ENCODE assay signal across 21 cellular contexts in the genomic region with DNA sequence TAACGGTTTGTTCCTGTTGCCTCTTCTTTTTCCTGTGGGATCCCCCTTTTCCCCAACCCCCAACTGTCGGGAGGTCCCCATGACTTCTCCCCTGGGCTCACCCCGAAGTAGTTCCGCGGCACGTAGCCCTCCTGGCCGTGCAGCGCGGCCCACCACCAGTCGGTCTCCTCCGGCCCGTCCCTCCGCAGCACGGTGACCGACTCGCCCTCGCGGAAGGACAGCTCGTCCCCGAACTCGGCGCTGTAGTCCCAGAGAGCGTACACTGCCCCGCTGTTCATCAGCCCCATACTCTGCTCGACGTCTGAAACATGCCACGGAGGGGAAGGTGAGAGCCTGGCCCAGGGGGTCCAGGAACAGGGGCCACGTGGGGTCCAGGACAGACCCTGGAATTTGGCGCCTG. TPM values are rescaled to one million over a fixed set of nuclear protein-coding genes. Genes with fewer than 3 reads are reported as not detected.
DNase-seq lines count a peak whose midpoint lies in the region; ATAC-seq, FAIRE-seq and TF ChIP-seq lines count a peak whose summit lies in the region.
"Had no signal": no experiment of that assay in that cellular context is flagged by ENCODE, and none has a peak within 500 bp of the region (broad histone marks: within the 10 kb centered on the region; RNA-seq: fewer than 3 reads in every experiment).

No MANE protein-coding gene starts in this region.

- H3K9me3 ChIP-seq in HepG2 (ENCODE audit: low read length), result no peaks in the 10 kb centered on the region
- H3K9me3 ChIP-seq in right lobe of liver, result no peaks in the 10 kb centered on the region
- H3K9me3 ChIP-seq in neuronal stem cell (replicated peaks in 1 of 2; ENCODE audit: control insufficient read depth in 2 of 2, insufficient read depth in 1 of 2, low read depth in 1 of 2, low read length in 2 of 2), result no peaks in the 10 kb centered on the region
- H3K9me3 ChIP-seq in hepatocyte (ENCODE audit: low read depth), result no peaks in the 10 kb centered on the region
- H3K9me3 ChIP-seq: BLaER1 treated with 17β-estradiol and CSF1 and Interleukin-3, amounts not matched to agents 10 nM and 100 nM had no signal

- no peak for FAIRE-seq in HepG2 (lab: Jason Lieb, UNC)
- FAIRE-seq: D721Med, G401.6, GM12891 had no signal

- no peaks in the 10 kb centered on the region for H3K36me3 ChIP-seq in HepG2 (replicated peaks in 1 of 2; ENCODE audit: control insufficient read depth in 1 of 2, insufficient read depth in 2 of 2, low read length in 2 of 2)
- no peaks in the 10 kb centered on the region for H3K36me3 ChIP-seq in right lobe of liver
- no peaks in the 10 kb centered on the region for H3K36me3 ChIP-seq in neuronal stem cell (replicated peaks in 1 of 2; ENCODE audit: control insufficient read depth in 2 of 2, insufficient read depth in 2 of 2, low read length in 2 of 2)
- H3K36me3 ChIP-seq in hepatocyte (replicated peaks; ENCODE audit: insufficient read depth, low read depth), result no peaks in the 10 kb centered on the region
- H3K36me3 ChIP-seq: BLaER1 treated with 17β-estradiol and CSF1 and Interleukin-3, amounts not matched to agents 10 nM and 100 nM had no signal

- DNase-seq in HepG2 (ENCODE audit: low spot score) (no peak), right lobe of liver (no peak), chondrocyte (ENCODE audit: low spot score) (no peak), neuronal stem cell (ENCODE audit: low spot score) (no peak), osteocyte (ENCODE audit: extremely low spot score, unreplicated experiment) (no peak), hepatocyte (ENCODE audit: low spot score) (no peak)
- DNase-seq: 8988T; AML-193; CD4-positive, CD25-positive, alpha-beta regulatory T cell; DMS153; DMS79 treated with DMSO at 0.1 percent for 48 hours; EL; GOT3 had no signal

- ATAC-seq in HepG2 (no peak; the same call in 2 of the 3 replicates), right lobe of liver (no peak), GM21423 (IDR thresholded peaks at IDR 0.05; ENCODE audit: unreplicated experiment) (no peak), HG02588 (IDR thresholded peaks at IDR 0.05; ENCODE audit: unreplicated experiment) (no peak)

- no peak overlapping the region for H3K23ac ChIP-seq in neuronal stem cell (ENCODE audit: low read depth, low read length, poor library complexity)

- H4K8ac ChIP-seq in neuronal stem cell (ENCODE audit: low read depth, low read length), result no peak overlapping the region

- H2AFZ ChIP-seq in HepG2 (ENCODE audit: low read length) (no peak overlapping the region), neuronal stem cell (ENCODE audit: low read length) (no peak overlapping the region), hepatocyte (no peak overlapping the region)

- H3K36me3 Mint-ChIP-seq in chondrocyte (ENCODE audit: low read depth) (peaks cover 8% of the 10 kb centered on the region), osteocyte (ENCODE audit: unreplicated experiment) (no peaks in the 10 kb centered on the region)
- H3K36me3 Mint-ChIP-seq: CD4-positive, CD25-positive, alpha-beta regulatory T cell; IgD-negative memory B cell had no signal

- peak overlapping the region; percentile 84 for H2AK5ac ChIP-seq in neuronal stem cell (ENCODE audit: low read depth, low read length)

- H3K4me2 ChIP-seq in HepG2 (ENCODE audit: low read depth, low read length), result no peak overlapping the region
- H3K4me2 ChIP-seq in neuronal stem cell (ENCODE audit: insufficient read depth, low read length, poor library complexity, severe bottlenecking), result no peak overlapping the region
- H3K4me2 ChIP-seq in hepatocyte, result no peak overlapping the region
- H3K4me2 ChIP-seq: BLaER1 treated with 17β-estradiol and CSF1 and Interleukin-3, amounts not matched to agents 10 nM and 100 nM had no signal

- H3K4me3 Mint-ChIP-seq in chondrocyte (ENCODE audit: unreplicated experiment) (no peak overlapping the region), osteocyte (ENCODE audit: unreplicated experiment) (no peak overlapping the region)
- H3K4me3 Mint-ChIP-seq: CD4-positive, CD25-positive, alpha-beta regulatory T cell; IgD-negative memory B cell had no signal

- CTCF ChIA-PET in HepG2 (lab: Yijun Ruan, JAX; ENCODE audit: low intra/inter-chr PET ratio, low total read pairs), result no interaction called here

- no peak overlapping the region for H3K9ac ChIP-seq in HepG2 (ENCODE audit: insufficient read depth, low read depth, low read length)
- H3K9ac ChIP-seq in neuronal stem cell (ENCODE audit: low read depth, low read length, poor library complexity), result no peak overlapping the region
- H3K9ac ChIP-seq: BLaER1 treated with 17β-estradiol and CSF1 and Interleukin-3, amounts not matched to agents 10 nM and 100 nM had no signal

- H2BK5ac ChIP-seq in neuronal stem cell (ENCODE audit: low read length), result no peak overlapping the region

- WGBS in HepG2 (ENCODE audit: low lambda C conversion rate), result 94% methylated on average over 28 of the region's 29 CpGs
- 92% methylated on average over 22 of the region's 29 CpGs for WGBS in right lobe of liver (ENCODE audit: insufficient coverage, low coverage, low lambda C conversion rate, missing lambda C conversion rate)
- no CpG with 5 or more reads among the region's 29 CpGs for WGBS in neuronal stem cell (ENCODE audit: extremely low coverage in 2 of 2, insufficient read length in 2 of 2, insufficient replicate concordance in 1 of 2), 2 donors
- WGBS in hepatocyte (ENCODE audit: low lambda C conversion rate, missing lambda C conversion rate), result 99% methylated on average over 14 of the region's 29 CpGs

- peak overlapping the region; percentile 85 for H3K18ac ChIP-seq in neuronal stem cell (ENCODE audit: low read length)

- H3K27me3 Mint-ChIP-seq in chondrocyte (ENCODE audit: low read depth), result no peaks in the 10 kb centered on the region
- H3K27me3 Mint-ChIP-seq in osteocyte (ENCODE audit: unreplicated experiment), result no peaks in the 10 kb centered on the region

- peak overlapping the region; percentile 73 for H2BK12ac ChIP-seq in neuronal stem cell (ENCODE audit: low read length)

- H3K27me3 ChIP-seq in HepG2 (ENCODE audit: control insufficient read depth in 1 of 2, insufficient read depth in 2 of 2, low read length in 2 of 2), result no peaks in the 10 kb centered on the region
- no peaks in the 10 kb centered on the region for H3K27me3 ChIP-seq in right lobe of liver
- peaks cover 0 to 21% (median 11%) of the 10 kb centered on the region in 3 experiments for H3K27me3 ChIP-seq in neuronal stem cell (ENCODE audit: control insufficient read depth in 3 of 3, insufficient read depth in 3 of 3, low read depth in 1 of 3, low read length in 3 of 3)
- peaks cover 18% of the 10 kb centered on the region for H3K27me3 ChIP-seq in hepatocyte

- H3K79me2 ChIP-seq in HepG2 (ENCODE audit: insufficient read depth, low read length) (no peaks in the 10 kb centered on the region), hepatocyte (no peaks in the 10 kb centered on the region)

- peak overlapping the region; percentile 82 for H3K14ac ChIP-seq in neuronal stem cell (ENCODE audit: low read length)

- H3K4me1 ChIP-seq in HepG2 (ENCODE audit: insufficient read depth, low read length) (no peaks in the 10 kb centered on the region), right lobe of liver (peaks cover 0 to 5% (median 0%) of the 10 kb centered on the region in 4 donors), neuronal stem cell (ENCODE audit: control insufficient read depth in 2 of 2, insufficient read depth in 1 of 2, low read depth in 1 of 2, low read length in 2 of 2) (peaks cover 4 to 5% of the 10 kb centered on the region in 2 donors), hepatocyte (ENCODE audit: insufficient read depth) (no peaks in the 10 kb centered on the region)

- H3K4me1 Mint-ChIP-seq in chondrocyte (ENCODE audit: low read depth) (peaks cover 8% of the 10 kb centered on the region), osteocyte (ENCODE audit: unreplicated experiment) (peaks cover 12% of the 10 kb centered on the region)
- H3K4me1 Mint-ChIP-seq: CD4-positive, CD25-positive, alpha-beta regulatory T cell; IgD-negative memory B cell had no signal

- no peak overlapping the region for H4K91ac ChIP-seq in neuronal stem cell (ENCODE audit: low read depth, low read length, poor library complexity)

- H3K9me2 ChIP-seq in hepatocyte (replicated peaks; ENCODE audit: insufficient read depth), result no peaks in the 10 kb centered on the region

- in situ Hi-C loops in HepG2 (cut with HindIII; ENCODE audit: extremely low pct_ligation_motif_present, low pct_unique_long_range_greater_than_20kb), result no loop called here

- H2BK15ac ChIP-seq in neuronal stem cell (ENCODE audit: low read length), result peak overlapping the region; percentile 85

- peak overlapping the region; percentile 66 for H3K4ac ChIP-seq in neuronal stem cell (ENCODE audit: low read length)

- no peak overlapping the region for H3K4me3 ChIP-seq in HepG2 (replicated peaks in 1 of 3; ENCODE audit: insufficient read depth in 1 of 3, low read depth in 2 of 3, low read length in 3 of 3)
- H3K4me3 ChIP-seq in right lobe of liver, result no peak overlapping the region
- no peak overlapping the region for H3K4me3 ChIP-seq in neuronal stem cell (ENCODE audit: low read length in 2 of 2)
- H3K4me3 ChIP-seq in hepatocyte, result no peak overlapping the region
- H3K4me3 ChIP-seq: BLaER1 treated with 17β-estradiol and CSF1 and Interleukin-3, amounts not matched to agents 10 nM and 100 nM had no signal

- TF ChIP-seq RAD21 in HepG2 (CRISPR knock-in tag; IDR thresholded peaks at IDR 0.05), result no peak

- H4K20me1 ChIP-seq in HepG2 (ENCODE audit: insufficient read depth, low read length) (no peaks in the 10 kb centered on the region), hepatocyte (ENCODE audit: insufficient read depth, poor library complexity, severe bottlenecking) (no peaks in the 10 kb centered on the region)
- H4K20me1 ChIP-seq: BLaER1 treated with 17β-estradiol and CSF1 and Interleukin-3, amounts not matched to agents 10 nM and 100 nM had no signal

- POLR2A ChIA-PET in HepG2 (lab: Yijun Ruan, JAX), result no interaction called here

- H3K79me1 ChIP-seq in neuronal stem cell (ENCODE audit: low read depth, low read length), result no peaks in the 10 kb centered on the region

- H3K9me3 Mint-ChIP-seq in chondrocyte (ENCODE audit: low read depth) (no peaks in the 10 kb centered on the region), osteocyte (ENCODE audit: unreplicated experiment) (no peaks in the 10 kb centered on the region)
- H3K9me3 Mint-ChIP-seq: CD4-positive, CD25-positive, alpha-beta regulatory T cell; IgD-negative memory B cell had no signal

- H3K27ac Mint-ChIP-seq in chondrocyte (ENCODE audit: unreplicated experiment), result peak overlapping the region; percentile 17
- H3K27ac Mint-ChIP-seq in osteocyte (ENCODE audit: unreplicated experiment), result no peak overlapping the region
- H3K27ac Mint-ChIP-seq: CD4-positive, CD25-positive, alpha-beta regulatory T cell; IgD-negative memory B cell had no signal

- BruUV-seq in HepG2 (replicated peaks; lab: Mats Ljungman, UMichigan), result no TSS peak

- TF ChIP-seq POLR2A in HepG2 (IDR thresholded peaks at IDR 0.05; ENCODE audit: insufficient read depth in 1 of 2, low read depth in 2 of 2, low read length in 2 of 2) (no peak), right lobe of liver (IDR thresholded peaks at IDR 0.05) (no peak)

- intact Hi-C loops in HepG2 (cut with micrococcal nuclease; ENCODE audit: unreplicated experiment) (no loop called here), right lobe of liver (cut with DNase I) (no loop called here)

- H3K27ac ChIP-seq in HepG2 (ENCODE audit: extremely low read length, insufficient read depth, low read length) (no peak overlapping the region), right lobe of liver (no peak overlapping the region), neuronal stem cell (replicated peaks; ENCODE audit: low read length) (no peak overlapping the region), hepatocyte (no peak overlapping the region)
- H3K27ac ChIP-seq: BLaER1 treated with 17β-estradiol and CSF1 and Interleukin-3, amounts not matched to agents 10 nM and 100 nM; HL-60 had no signal

- TF ChIP-seq CTCF in HepG2 (CRISPR knock-in tag; IDR thresholded peaks at IDR 0.05) (no peak), right lobe of liver (IDR thresholded peaks at IDR 0.05) (no peak), chondrocyte (IDR thresholded peaks at IDR 0.05) (no peak), osteocyte (IDR thresholded peaks at IDR 0.05) (no peak), hepatocyte (IDR thresholded peaks at IDR 0.05; ENCODE audit: poor library complexity) (no peak)

- no peak for TF ChIP-seq EP300 in HepG2 (IDR thresholded peaks at IDR 0.05; ENCODE audit: low read depth in 2 of 2, low read length in 2 of 2)
- TF ChIP-seq EP300 in HepG2 (CRISPR knock-in tag; IDR thresholded peaks at IDR 0.05; ENCODE audit: borderline replicate concordance), result no peak

- H2BK120ac ChIP-seq in neuronal stem cell (ENCODE audit: low read depth, low read length), result no peak overlapping the region

RNA-seq across cellular contexts. Expression of gene ERCC2, which starts 12.1 kb away (rescaled TPM):
- total RNA-seq in HepG2 (2016; rRNA removed; fragmentation: Illumina TruSeq; extraction: Trizol), result 20.5 and 25.4 TPM in 2 replicates
- 4.8 and 6.0 TPM in 2 replicates for total RNA-seq in HepG2 (2016; cell fraction: cytosol; rRNA removed; fragmentation: Illumina TruSeq; extraction: Trizol; ENCODE audit: low read depth)
- total RNA-seq in HepG2 (2016; cell fraction: insoluble cytoplasmic fraction; rRNA removed; fragmentation: Illumina TruSeq; extraction: Trizol), result 17.4 and 24.0 TPM in 2 replicates
- total RNA-seq in HepG2 (2016; cell fraction: membrane; rRNA removed; fragmentation: Illumina TruSeq; extraction: Trizol), result 10.7 and 11.8 TPM in 2 replicates
- total RNA-seq in HepG2 (2016; cell fraction: nucleus; rRNA removed; fragmentation: Illumina TruSeq; extraction: Trizol), result 18.4 and 26.1 TPM in 2 replicates
- 49.2 and 63.4 TPM in 2 replicates for polyA plus RNA-seq in HepG2 (2011; rRNA removed)
- polyA plus RNA-seq in HepG2 (2011; cell fraction: cytosol; rRNA removed), result 18.2 and 21.9 TPM in 2 replicates
- 186 and 287 TPM in 2 replicates for polyA plus RNA-seq in HepG2 (2011; cell fraction: nucleus; rRNA removed)
- polyA plus RNA-seq in HepG2 (2012), result 34.7 and 38.8 TPM in 2 replicates
- polyA plus RNA-seq in HepG2 (2016; cell fraction: cytosol; fragmentation: Illumina TruSeq; extraction: Trizol; ENCODE audit: low read depth), result 6.0 and 6.6 TPM in 2 replicates
- polyA plus RNA-seq in HepG2 (2016; cell fraction: insoluble cytoplasmic fraction; fragmentation: Illumina TruSeq; extraction: Trizol; ENCODE audit: low read depth), result 21.0 and 26.5 TPM in 2 replicates
- polyA plus RNA-seq in HepG2 (2016; cell fraction: membrane; fragmentation: Illumina TruSeq; extraction: Trizol; ENCODE audit: low read depth), result 12.1 and 13.4 TPM in 2 replicates
- polyA plus RNA-seq in HepG2 (2016; cell fraction: nucleus; fragmentation: Illumina TruSeq; extraction: Trizol; ENCODE audit: insufficient read depth, low read depth), result 89.8 and 93.0 TPM in 2 replicates
- polyA minus RNA-seq in HepG2 (2011; rRNA and poly(A)+ RNA removed; ENCODE audit: low replicate concordance), result 22.0 and 75.7 TPM in 2 replicates
- polyA minus RNA-seq in HepG2 (2011; cell fraction: cytosol; rRNA and poly(A)+ RNA removed), result 19.7 and 20.4 TPM in 2 replicates
- 28.0 and 29.0 TPM in 2 replicates for polyA minus RNA-seq in HepG2 (2011; cell fraction: nucleus; rRNA and poly(A)+ RNA removed)
- 10 to 100 TPM in 5 of 6 experiments, 1 to 10 TPM in 1; 9.8 to 13.7 (median 11.3) TPM for total RNA-seq in right lobe of liver
- total RNA-seq in chondrocyte, result 29.6 to 38.0 TPM (median 32.5 TPM) in 3 replicates
- polyA plus RNA-seq in neuronal stem cell (2013, experiment 1 of 2), result 68.8 TPM
- polyA plus RNA-seq in neuronal stem cell (2013, experiment 2 of 2), result 73.1 TPM
- 32.1 and 32.7 TPM in 2 replicates for total RNA-seq in osteocyte
- total RNA-seq in hepatocyte, result 10.1 and 13.9 TPM in 2 replicates
- polyA plus RNA-seq in hepatocyte, result 7.1 and 7.3 TPM in 2 replicates

RNA-seq across cellular contexts. Expression of gene PPP1R13L, which starts 22.4 kb away (rescaled TPM):
- total RNA-seq in HepG2 (2016; rRNA removed; fragmentation: Illumina TruSeq; extraction: Trizol) (1.3 and 1.6 TPM in 2 replicates), right lobe of liver (10 to 100 TPM in 4 of 6 experiments, 1 to 10 TPM in 2; 6.9 to 22.9 (median 14.6) TPM), chondrocyte (67.2 to 111 TPM (median 110 TPM) in 3 replicates), osteocyte (48.7 and 53.5 TPM in 2 replicates), hepatocyte (7.9 and 8.7 TPM in 2 replicates)
- 1.1 TPM in 2 replicates for total RNA-seq in HepG2 (2016; cell fraction: cytosol; rRNA removed; fragmentation: Illumina TruSeq; extraction: Trizol; ENCODE audit: low read depth)
- 1.5 and 1.9 TPM in 2 replicates for total RNA-seq in HepG2 (2016; cell fraction: insoluble cytoplasmic fraction; rRNA removed; fragmentation: Illumina TruSeq; extraction: Trizol)
- total RNA-seq in HepG2 (2016; cell fraction: membrane; rRNA removed; fragmentation: Illumina TruSeq; extraction: Trizol), result 2.2 and 2.4 TPM in 2 replicates
- 3.1 and 3.3 TPM in 2 replicates for total RNA-seq in HepG2 (2016; cell fraction: nucleus; rRNA removed; fragmentation: Illumina TruSeq; extraction: Trizol)
- polyA plus RNA-seq in HepG2 (2011; rRNA removed) (6.6 and 8.8 TPM in 2 replicates), hepatocyte (14.8 and 22.9 TPM in 2 replicates)
- 3.8 and 5.5 TPM in 2 replicates for polyA plus RNA-seq in HepG2 (2011; cell fraction: cytosol; rRNA removed)
- polyA plus RNA-seq in HepG2 (2011; cell fraction: nucleus; rRNA removed), result 38.9 and 47.2 TPM in 2 replicates
- polyA plus RNA-seq in HepG2 (2012), result 18.0 and 19.6 TPM in 2 replicates
- polyA plus RNA-seq in HepG2 (2016; cell fraction: cytosol; fragmentation: Illumina TruSeq; extraction: Trizol; ENCODE audit: low read depth), result 0.78 and 1.1 TPM in 2 replicates
- 3.8 and 3.9 TPM in 2 replicates for polyA plus RNA-seq in HepG2 (2016; cell fraction: insoluble cytoplasmic fraction; fragmentation: Illumina TruSeq; extraction: Trizol; ENCODE audit: low read depth)
- polyA plus RNA-seq in HepG2 (2016; cell fraction: membrane; fragmentation: Illumina TruSeq; extraction: Trizol; ENCODE audit: low read depth), result 1.6 and 1.9 TPM in 2 replicates
- 8.3 and 10.5 TPM in 2 replicates for polyA plus RNA-seq in HepG2 (2016; cell fraction: nucleus; fragmentation: Illumina TruSeq; extraction: Trizol; ENCODE audit: insufficient read depth, low read depth)
- 6.9 and 17.3 TPM in 2 replicates for polyA minus RNA-seq in HepG2 (2011; rRNA and poly(A)+ RNA removed; ENCODE audit: low replicate concordance)
- polyA minus RNA-seq in HepG2 (2011; cell fraction: cytosol; rRNA and poly(A)+ RNA removed), result 13.4 and 14.9 TPM in 2 replicates
- polyA minus RNA-seq in HepG2 (2011; cell fraction: nucleus; rRNA and poly(A)+ RNA removed), result 8.0 and 9.2 TPM in 2 replicates
- 11.0 TPM for polyA plus RNA-seq in neuronal stem cell (2013, experiment 1 of 2)
- polyA plus RNA-seq in neuronal stem cell (2013, experiment 2 of 2), result 9.8 TPM

RNA-seq across cellular contexts. Expression of gene POLR1G, which starts 24.0 kb away (rescaled TPM):
- total RNA-seq in HepG2 (2016; rRNA removed; fragmentation: Illumina TruSeq; extraction: Trizol) (20.8 and 23.3 TPM in 2 replicates), right lobe of liver (1 to 10 TPM; 1.3 to 4.5 (median 3.2) TPM), chondrocyte (7.3 to 10.4 TPM (median 9.6 TPM) in 3 replicates), osteocyte (7.6 and 9.1 TPM in 2 replicates), hepatocyte (2.7 and 3.3 TPM in 2 replicates)
- 2.6 TPM in 2 replicates for total RNA-seq in HepG2 (2016; cell fraction: cytosol; rRNA removed; fragmentation: Illumina TruSeq; extraction: Trizol; ENCODE audit: low read depth)
- total RNA-seq in HepG2 (2016; cell fraction: insoluble cytoplasmic fraction; rRNA removed; fragmentation: Illumina TruSeq; extraction: Trizol), result 19.8 and 20.1 TPM in 2 replicates
- total RNA-seq in HepG2 (2016; cell fraction: membrane; rRNA removed; fragmentation: Illumina TruSeq; extraction: Trizol), result 7.7 and 8.2 TPM in 2 replicates
- 9.2 and 11.6 TPM in 2 replicates for total RNA-seq in HepG2 (2016; cell fraction: nucleus; rRNA removed; fragmentation: Illumina TruSeq; extraction: Trizol)
- polyA plus RNA-seq in HepG2 (2011; rRNA removed) (3.5 and 4.3 TPM in 2 replicates), hepatocyte (2.4 and 2.5 TPM in 2 replicates)
- polyA plus RNA-seq in HepG2 (2011; cell fraction: cytosol; rRNA removed), result 2.5 and 3.4 TPM in 2 replicates
- polyA plus RNA-seq in HepG2 (2011; cell fraction: nucleus; rRNA removed), result 2.3 and 2.6 TPM in 2 replicates
- polyA plus RNA-seq in HepG2 (2012), result 3.3 and 3.7 TPM in 2 replicates
- polyA plus RNA-seq in HepG2 (2016; cell fraction: cytosol; fragmentation: Illumina TruSeq; extraction: Trizol; ENCODE audit: low read depth), result 1.6 and 1.7 TPM in 2 replicates
- polyA plus RNA-seq in HepG2 (2016; cell fraction: insoluble cytoplasmic fraction; fragmentation: Illumina TruSeq; extraction: Trizol; ENCODE audit: low read depth), result 21.9 and 22.7 TPM in 2 replicates
- 5.1 and 5.5 TPM in 2 replicates for polyA plus RNA-seq in HepG2 (2016; cell fraction: membrane; fragmentation: Illumina TruSeq; extraction: Trizol; ENCODE audit: low read depth)
- polyA plus RNA-seq in HepG2 (2016; cell fraction: nucleus; fragmentation: Illumina TruSeq; extraction: Trizol; ENCODE audit: insufficient read depth, low read depth), result 16.0 and 16.6 TPM in 2 replicates
- polyA minus RNA-seq in HepG2 (2011; rRNA and poly(A)+ RNA removed; ENCODE audit: low replicate concordance), result 4.8 and 9.0 TPM in 2 replicates
- 4.7 and 6.7 TPM in 2 replicates for polyA minus RNA-seq in HepG2 (2011; cell fraction: cytosol; rRNA and poly(A)+ RNA removed)
- polyA minus RNA-seq in HepG2 (2011; cell fraction: nucleus; rRNA and poly(A)+ RNA removed), result 1.7 and 1.9 TPM in 2 replicates
- 6.4 TPM for polyA plus RNA-seq in neuronal stem cell (2013, experiment 1 of 2)
- 6.4 TPM for polyA plus RNA-seq in neuronal stem cell (2013, experiment 2 of 2)

RNA-seq across cellular contexts. Expression of gene ERCC1, which starts 41.3 kb away (rescaled TPM):
- total RNA-seq in HepG2 (2016; rRNA removed; fragmentation: Illumina TruSeq; extraction: Trizol) (39.3 and 40.0 TPM in 2 replicates), right lobe of liver (10 to 100 TPM; 19.2 to 29.4 (median 22.6) TPM), chondrocyte (72.4 to 93.1 TPM (median 77.9 TPM) in 3 replicates), osteocyte (96.7 and 117 TPM in 2 replicates), hepatocyte (42.5 and 51.0 TPM in 2 replicates)
- 45.6 and 63.1 TPM in 2 replicates for total RNA-seq in HepG2 (2016; cell fraction: cytosol; rRNA removed; fragmentation: Illumina TruSeq; extraction: Trizol; ENCODE audit: low read depth)
- total RNA-seq in HepG2 (2016; cell fraction: insoluble cytoplasmic fraction; rRNA removed; fragmentation: Illumina TruSeq; extraction: Trizol), result 33.8 and 46.8 TPM in 2 replicates
- total RNA-seq in HepG2 (2016; cell fraction: membrane; rRNA removed; fragmentation: Illumina TruSeq; extraction: Trizol), result 47.2 and 50.6 TPM in 2 replicates
- 15.5 and 16.4 TPM in 2 replicates for total RNA-seq in HepG2 (2016; cell fraction: nucleus; rRNA removed; fragmentation: Illumina TruSeq; extraction: Trizol)
- polyA plus RNA-seq in HepG2 (2011; rRNA removed) (66.4 and 76.6 TPM in 2 replicates), hepatocyte (66.7 and 72.8 TPM in 2 replicates)
- polyA plus RNA-seq in HepG2 (2011; cell fraction: cytosol; rRNA removed), result 48.2 and 78.5 TPM in 2 replicates
- 84.4 and 86.6 TPM in 2 replicates for polyA plus RNA-seq in HepG2 (2011; cell fraction: nucleus; rRNA removed)
- 38.8 and 40.5 TPM in 2 replicates for polyA plus RNA-seq in HepG2 (2012)
- polyA plus RNA-seq in HepG2 (2016; cell fraction: cytosol; fragmentation: Illumina TruSeq; extraction: Trizol; ENCODE audit: low read depth), result 57.8 and 73.2 TPM in 2 replicates
- 53.9 and 54.0 TPM in 2 replicates for polyA plus RNA-seq in HepG2 (2016; cell fraction: insoluble cytoplasmic fraction; fragmentation: Illumina TruSeq; extraction: Trizol; ENCODE audit: low read depth)
- 53.9 and 61.0 TPM in 2 replicates for polyA plus RNA-seq in HepG2 (2016; cell fraction: membrane; fragmentation: Illumina TruSeq; extraction: Trizol; ENCODE audit: low read depth)
- 40.4 and 44.1 TPM in 2 replicates for polyA plus RNA-seq in HepG2 (2016; cell fraction: nucleus; fragmentation: Illumina TruSeq; extraction: Trizol; ENCODE audit: insufficient read depth, low read depth)
- polyA minus RNA-seq in HepG2 (2011; rRNA and poly(A)+ RNA removed; ENCODE audit: low replicate concordance), result 68.2 and 77.1 TPM in 2 replicates
- polyA minus RNA-seq in HepG2 (2011; cell fraction: cytosol; rRNA and poly(A)+ RNA removed), result 28.0 and 42.8 TPM in 2 replicates
- 23.7 and 24.2 TPM in 2 replicates for polyA minus RNA-seq in HepG2 (2011; cell fraction: nucleus; rRNA and poly(A)+ RNA removed)
- 90.0 TPM for polyA plus RNA-seq in neuronal stem cell (2013, experiment 1 of 2)
- 87.6 TPM for polyA plus RNA-seq in neuronal stem cell (2013, experiment 2 of 2)

RNA-seq across cellular contexts. Expression of gene KLC3, which starts 41.9 kb away (rescaled TPM):
- total RNA-seq in HepG2 (2016; rRNA removed; fragmentation: Illumina TruSeq; extraction: Trizol), result not detected in 2 replicates
- total RNA-seq in HepG2 (2016; cell fraction: cytosol; rRNA removed; fragmentation: Illumina TruSeq; extraction: Trizol; ENCODE audit: low read depth), result not detected in 2 replicates
- total RNA-seq in HepG2 (2016; cell fraction: insoluble cytoplasmic fraction; rRNA removed; fragmentation: Illumina TruSeq; extraction: Trizol), result not detected in 2 replicates
- not detected in 2 replicates for total RNA-seq in HepG2 (2016; cell fraction: membrane; rRNA removed; fragmentation: Illumina TruSeq; extraction: Trizol)
- total RNA-seq in HepG2 (2016; cell fraction: nucleus; rRNA removed; fragmentation: Illumina TruSeq; extraction: Trizol), result not detected in 2 replicates
- 0.13 and 0.26 TPM in 2 replicates for polyA plus RNA-seq in HepG2 (2011; rRNA removed)
- 0.09 and 0.20 TPM in 2 replicates for polyA plus RNA-seq in HepG2 (2011; cell fraction: cytosol; rRNA removed)
- 0.37 and 0.40 TPM in 2 replicates for polyA plus RNA-seq in HepG2 (2011; cell fraction: nucleus; rRNA removed)
- 0.15 TPM in 1 of 2 replicates, not detected in the other for polyA plus RNA-seq in HepG2 (2012)
- polyA plus RNA-seq in HepG2 (2016; cell fraction: cytosol; fragmentation: Illumina TruSeq; extraction: Trizol; ENCODE audit: low read depth), result not detected in 2 replicates
- not detected in 2 replicates for polyA plus RNA-seq in HepG2 (2016; cell fraction: insoluble cytoplasmic fraction; fragmentation: Illumina TruSeq; extraction: Trizol; ENCODE audit: low read depth)
- not detected in 2 replicates for polyA plus RNA-seq in HepG2 (2016; cell fraction: membrane; fragmentation: Illumina TruSeq; extraction: Trizol; ENCODE audit: low read depth)
- not detected in 2 replicates for polyA plus RNA-seq in HepG2 (2016; cell fraction: nucleus; fragmentation: Illumina TruSeq; extraction: Trizol; ENCODE audit: insufficient read depth, low read depth)
- polyA minus RNA-seq in HepG2 (2011; rRNA and poly(A)+ RNA removed; ENCODE audit: low replicate concordance), result 0.46 TPM in 1 of 2 replicates, not detected in the other
- polyA minus RNA-seq in HepG2 (2011; cell fraction: cytosol; rRNA and poly(A)+ RNA removed), result not detected in 2 replicates
- not detected in 2 replicates for polyA minus RNA-seq in HepG2 (2011; cell fraction: nucleus; rRNA and poly(A)+ RNA removed)
- total RNA-seq in right lobe of liver, result under 1 TPM in 2 of 6 experiments, not detected in 4; 0.22 to 0.26 TPM
- total RNA-seq in chondrocyte, result 0.22 TPM in 1 of 3 replicates, not detected in the others
- polyA plus RNA-seq in neuronal stem cell (2013, experiment 1 of 2), result 0.11 TPM
- polyA plus RNA-seq in neuronal stem cell (2013, experiment 2 of 2), result 0.11 TPM
- 0.21 TPM in 1 of 2 replicates, not detected in the other for total RNA-seq in osteocyte
- total RNA-seq in hepatocyte, result 3.3 and 5.5 TPM in 2 replicates
- polyA plus RNA-seq in hepatocyte, result 2.7 and 7.6 TPM in 2 replicates
- polyA plus RNA-seq: CD4-positive, CD25-positive, alpha-beta regulatory T cell; IgD-negative memory B cell had no signal
